ENCODE assay signal across 9 cellular contexts in genomic region chr2:73268831-73269685, GRCh38. TPM values are rescaled to one million over a fixed set of nuclear protein-coding genes. Genes with fewer than 3 reads are reported as not detected.
DNase-seq lines count a peak whose midpoint lies in the region; ATAC-seq and TF ChIP-seq lines count a peak whose summit lies in the region.
"Had no signal": no experiment of that assay in that cellular context is flagged by ENCODE, and none has a peak within 500 bp of the region (broad histone marks: within the 10 kb centered on the region; RNA-seq: fewer than 3 reads in every experiment).

No MANE protein-coding gene starts in this region.

- H3K27me3 ChIP-seq in NT2/D1 (ENCODE audit: insufficient read depth, insufficient read length) (peaks cover 47% of the 10 kb centered on the region), BE2C (no peaks in the 10 kb centered on the region)

- H3K4me1 Mint-ChIP-seq in activated naive CD4-positive, alpha-beta T cell treated with anti-CD3 and anti-CD28 coated beads for 36 hours (ENCODE audit: low read depth) = peaks cover 13% of the 10 kb centered on the region

- no peak overlapping the region for H3K27ac Mint-ChIP-seq in activated naive CD4-positive, alpha-beta T cell treated with anti-CD3 and anti-CD28 coated beads for 36 hours

- WGBS in lower leg skin, 2 donors = 6 to 13% methylated on average over 53 to 56 of the region's 113 CpGs

- H3K4me3 ChIP-seq in NT2/D1 (ENCODE audit: insufficient read length, low read depth) = peak overlapping the region; percentile 40
- no peak overlapping the region for H3K4me3 ChIP-seq in BE2C (ENCODE audit: low read depth, low read length)
- H3K4me3 ChIP-seq in lower leg skin (ENCODE audit: low read depth, poor library complexity, severe bottlenecking) = no peak overlapping the region

- intact Hi-C loops in activated naive CD4-positive, alpha-beta T cell treated with anti-CD3 and anti-CD28 coated beads for 36 hours (cut with micrococcal nuclease) = loop anchor here (1.0 to 2.0 kb wide), 3 partner anchors 22 to 116 kb away; partner anchors contain the start of genes ALMS1 and CCT7
- intact Hi-C loops in lower leg skin (cut with DNase I; ENCODE audit: low total_unique reads) = no loop called here

- no peaks in the 10 kb centered on the region for H3K36me3 ChIP-seq in NT2/D1 (ENCODE audit: insufficient read depth, insufficient read length, low read length)
- no peaks in the 10 kb centered on the region for H3K36me3 ChIP-seq in BE2C

- peak overlapping the region; percentile 17 for H3K4me3 Mint-ChIP-seq in activated naive CD4-positive, alpha-beta T cell treated with anti-CD3 and anti-CD28 coated beads for 36 hours

- ATAC-seq in GM18505 (IDR thresholded peaks at IDR 0.05; ENCODE audit: unreplicated experiment) (peak; percentile 74), HG03159 (IDR thresholded peaks at IDR 0.05; ENCODE audit: unreplicated experiment) (peak; percentile 67)

- DNase-seq in NT2/D1 (ENCODE audit: low read depth, low spot score) (no peak), iPS-NIHi7 (ENCODE audit: extremely low spot score) (peak; percentile 90), BE2C (no peak), lower leg skin (ENCODE audit: low spot score in 2 of 2) (no peak)
- peak; percentile 79 for DNase-seq in activated naive CD4-positive, alpha-beta T cell treated with anti-CD3 and anti-CD28 coated beads for 36 hours
- DNase-seq in stimulated activated CD4-positive, alpha-beta T cell treated with anti-CD3 and anti-CD28 coated beads, Interleukin-2, amount 100 ng/mL, for 24 hours = peak; percentile 70 to 74

- H3K9me3 ChIP-seq in NT2/D1 (ENCODE audit: insufficient read depth, low read length) = no peaks in the 10 kb centered on the region
- no peaks in the 10 kb centered on the region for H3K9me3 ChIP-seq in BE2C

- H3K36me3 Mint-ChIP-seq in activated naive CD4-positive, alpha-beta T cell treated with anti-CD3 and anti-CD28 coated beads for 36 hours (ENCODE audit: low read depth) = peaks cover 10% of the 10 kb centered on the region

- TF ChIP-seq POLR2A in GM18505 (IDR thresholded peaks at IDR 0.05; ENCODE audit: borderline replicate concordance, extremely low read depth, insufficient read depth, insufficient read length) = peak; percentile 59
- no peak for TF ChIP-seq POLR2A in lower leg skin (IDR thresholded peaks at IDR 0.05)

- H3K27me3 Mint-ChIP-seq in activated naive CD4-positive, alpha-beta T cell treated with anti-CD3 and anti-CD28 coated beads for 36 hours (ENCODE audit: low read depth) = no peaks in the 10 kb centered on the region

- no peaks in the 10 kb centered on the region for H3K9me3 Mint-ChIP-seq in activated naive CD4-positive, alpha-beta T cell treated with anti-CD3 and anti-CD28 coated beads for 36 hours

- H3K9ac ChIP-seq in NT2/D1 (ENCODE audit: insufficient read length, low read depth) = peak overlapping the region; percentile 51

- H3K4me1 ChIP-seq in NT2/D1 (ENCODE audit: insufficient read depth, insufficient read length) (peaks cover 7% of the 10 kb centered on the region), BE2C (no peaks in the 10 kb centered on the region)

- CTCF ChIA-PET in activated naive CD4-positive, alpha-beta T cell treated with anti-CD3 and anti-CD28 coated beads for 36 hours (lab: Charles Lee) = interaction anchor here (1.0 to 1.5 kb wide), 4 partner anchors 16 to 92 kb away, joined by 3 to 12 read pairs (median 3); no protein-coding TSS in a partner anchor

- TF ChIP-seq CTCF in BE2C (IDR thresholded peaks at IDR 0.05; ENCODE audit: low read depth, low read length) (no peak), lower leg skin (IDR thresholded peaks at IDR 0.05) (no peak)

RNA-seq across cellular contexts. Expression of gene FBXO41, which starts 15.2 kb away (rescaled TPM):
- 10 to 100 TPM; 11.0 to 11.8 TPM for total RNA-seq in activated naive CD4-positive, alpha-beta T cell treated with anti-CD3 and anti-CD28 coated beads for 36 hours
- 10.2 TPM for polyA plus RNA-seq in BE2C (2012; ENCODE audit: insufficient read depth, insufficient read length, low read depth)
- total RNA-seq in lower leg skin = 1 to 10 TPM; 2.9 to 4.1 (median 3.3) TPM

RNA-seq across cellular contexts. Expression of gene EGR4, which starts 24.3 kb away (rescaled TPM):
- under 1 TPM; 0.07 to 0.12 TPM for total RNA-seq in activated naive CD4-positive, alpha-beta T cell treated with anti-CD3 and anti-CD28 coated beads for 36 hours
- polyA plus RNA-seq in BE2C (2012; ENCODE audit: insufficient read depth, insufficient read length, low read depth) = not detected
- total RNA-seq in lower leg skin = not detected
- total RNA-seq: SK-MEL-5 had no signal

RNA-seq across cellular contexts. Expression of gene CCT7, which starts 35.0 kb away (rescaled TPM):
- total RNA-seq in activated naive CD4-positive, alpha-beta T cell treated with anti-CD3 and anti-CD28 coated beads for 36 hours = 100 to 1,000 TPM; 654 to 705 TPM
- polyA plus RNA-seq in BE2C (2012; ENCODE audit: insufficient read depth, insufficient read length, low read depth) = 345 TPM
- total RNA-seq in lower leg skin = 100 to 1,000 TPM; 141 to 173 (median 156) TPM

RNA-seq across cellular contexts. Expression of gene PRADC1, which starts 36.0 kb away (rescaled TPM):
- 10 to 100 TPM; 10.1 to 10.2 TPM for total RNA-seq in activated naive CD4-positive, alpha-beta T cell treated with anti-CD3 and anti-CD28 coated beads for 36 hours
- polyA plus RNA-seq in BE2C (2012; ENCODE audit: insufficient read depth, insufficient read length, low read depth) = 30.7 TPM
- 10 to 100 TPM in 3 of 4 donors, 1 to 10 TPM in 1; 9.7 to 30.2 (median 23.3) TPM for total RNA-seq in lower leg skin

RNA-seq across cellular contexts. Expression of gene SMYD5, which starts 55.0 kb away (rescaled TPM):
- total RNA-seq in activated naive CD4-positive, alpha-beta T cell treated with anti-CD3 and anti-CD28 coated beads for 36 hours = 10 to 100 TPM; 37.4 to 39.0 TPM
- polyA plus RNA-seq in BE2C (2012; ENCODE audit: insufficient read depth, insufficient read length, low read depth) = 38.6 TPM
- total RNA-seq in lower leg skin = 10 to 100 TPM in 2 of 4 donors, 1 to 10 TPM in 2; 9.6 to 18.1 (median 12.8) TPM

Comparison
In these comparisons a context has a peak if more than half of its experiments do, and no peak if none do; other contexts are left out.
1. DNase-seq: peak in activated naive CD4-positive, alpha-beta T cell treated with anti-CD3 and anti-CD28 coated beads for 36 hours (single experiment), iPS-NIHi7 (single experiment) and stimulated activated CD4-positive, alpha-beta T cell treated with anti-CD3 and anti-CD28 coated beads, Interleukin-2, amount 100 ng/mL, for 24 hours (2 of 2); none in NT2/D1 (single experiment), BE2C (single experiment) and lower leg skin (0 of 2).